10 cellular contexts compared by ENCODE assay signal in the genomic region with DNA sequence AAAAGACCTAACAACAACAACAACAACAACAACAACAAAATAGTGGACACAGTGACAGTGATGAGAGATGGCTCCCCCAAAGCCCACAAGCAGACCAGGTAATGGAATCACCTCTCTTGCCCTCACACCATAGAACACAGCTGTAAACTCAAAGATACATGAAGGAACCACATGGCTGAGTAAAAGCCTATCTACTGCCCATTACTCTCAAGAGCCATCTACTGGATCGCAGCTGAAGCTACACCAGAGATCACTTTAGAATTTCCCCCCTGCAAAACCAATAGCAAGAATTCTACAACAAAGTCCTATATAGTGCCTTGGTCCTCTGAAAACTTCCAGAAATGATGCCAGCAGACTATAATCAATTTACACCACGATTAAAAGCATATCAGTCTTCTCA.
DNase-seq lines count a peak whose midpoint lies in the region; TF ChIP-seq lines count a peak whose summit lies in the region.
"Had no signal": no experiment of that assay in that cellular context is flagged by ENCODE, and none has a peak within 500 bp of the region (broad histone marks: within the 10 kb centered on the region; RNA-seq: fewer than 3 reads in every experiment).

No MANE protein-coding gene starts in this region.

- BruUV-seq in mammary epithelial cell (replicated peaks; lab: Mats Ljungman, UMichigan) = no TSS peak

- dilution Hi-C loops in mammary epithelial cell (cut with HindIII; ENCODE audit: low sequenced_read_pairs) = no loop called here

- 64% methylated on average over 2 of the region's 2 CpGs for WGBS in mammary epithelial cell (ENCODE audit: low coverage, missing lambda C conversion rate)

- H3K4me2 ChIP-seq in mammary epithelial cell (ENCODE audit: insufficient read depth, low read depth, low read length) = no peak overlapping the region

- peak; percentile 64 for DNase-seq in NCI-H748 (lab: John Stamatoyannopoulos, UW; ENCODE audit: unreplicated experiment)
- no peak for DNase-seq in NCI-H748 treated with DMSO at 0.1 percent for 48 hours (lab: John Stamatoyannopoulos, UW)
- peak; percentile 34 for DNase-seq in NB4 (ENCODE audit: low read depth)
- peak; percentile 17 for DNase-seq in mammary epithelial cell
- peak; percentile 6 for DNase-seq in renal cortical epithelial cell (ENCODE audit: low read depth)
- DNase-seq in ascending aorta (ENCODE audit: low spot score in 2 of 2) = no peak
- DNase-seq in germinal center (ENCODE audit: low spot score) = no peak
- no peak for DNase-seq in GF-D8 (lab: John Stamatoyannopoulos, UW)
- DNase-seq: immature natural killer cell, nucleus accumbens had no signal

- in situ Hi-C loops in mammary epithelial cell (cut with MboI; ENCODE audit: low sequenced_read_pairs in 2 of 2) = loop anchor here in 1 of 2 donors (10.0 kb wide), 1 partner anchor 231 kb away; no protein-coding TSS in a partner anchor

- peak; percentile 59 for TF ChIP-seq CTCF in NB4 (IDR thresholded peaks at IDR 0.05; ENCODE audit: low read depth, low read length)
- TF ChIP-seq CTCF in mammary epithelial cell (conservative IDR thresholded peaks at IDR 0.05 in 1 of 2, IDR thresholded peaks at IDR 0.05 in 1 of 2; ENCODE audit: extremely low read depth in 1 of 2, insufficient read depth in 1 of 2, low read depth in 1 of 2, low read length in 2 of 2) = peak; percentile 6 to 56
- no peak for TF ChIP-seq CTCF in ascending aorta (IDR thresholded peaks at IDR 0.05)

- no peak for TF ChIP-seq POLR2A in NB4 (IDR thresholded peaks at IDR 0.05; ENCODE audit: extremely low read depth, insufficient read length)

- H2AFZ ChIP-seq in mammary epithelial cell (ENCODE audit: low read depth, low read length) = no peak overlapping the region

- intact Hi-C loops in mammary epithelial cell (cut with micrococcal nuclease) = loop anchor here (1.0 to 10.0 kb wide), 2 partner anchors 101 to 232 kb away; no protein-coding TSS in a partner anchor
- intact Hi-C loops in ascending aorta (cut with DNase I) = no loop called here

- H3K9ac ChIP-seq in mammary epithelial cell (ENCODE audit: insufficient read depth, low read length) = no peak overlapping the region

- H3K27me3 ChIP-seq in mammary epithelial cell (ENCODE audit: insufficient read depth, low read length) (no peaks in the 10 kb centered on the region), ascending aorta (no peaks in the 10 kb centered on the region)

- CTCF ChIA-PET in mammary epithelial cell (lab: Charles Lee; ENCODE audit: low non-redundant PET) = interaction anchor here (0.7 kb wide), 1 partner anchor 231 kb away, joined by 4 read pairs; no protein-coding TSS in a partner anchor

- no peaks in the 10 kb centered on the region for H4K20me1 ChIP-seq in mammary epithelial cell (ENCODE audit: insufficient read depth, low read length)

- no peaks in the 10 kb centered on the region for H3K79me2 ChIP-seq in mammary epithelial cell (ENCODE audit: insufficient read depth, low read length)

- H3K4me3 ChIP-seq in NB4 (ENCODE audit: low read depth, low read length) (no peak overlapping the region), mammary epithelial cell (replicated peaks in 1 of 3; ENCODE audit: insufficient read depth in 1 of 3, low read depth in 2 of 3, low read length in 3 of 3) (no peak overlapping the region), ascending aorta (no peak overlapping the region)

- H3K4me1 ChIP-seq in mammary epithelial cell (ENCODE audit: insufficient read depth, low read length) (no peaks in the 10 kb centered on the region), ascending aorta (no peaks in the 10 kb centered on the region)

- H3K27ac ChIP-seq in mammary epithelial cell (ENCODE audit: insufficient read depth, low read depth, low read length) (no peak overlapping the region), ascending aorta (no peak overlapping the region)

- H3K9me3 ChIP-seq in mammary epithelial cell (replicated peaks; ENCODE audit: insufficient read depth, low read length) = peaks cover 7% of the 10 kb centered on the region
- no peaks in the 10 kb centered on the region for H3K9me3 ChIP-seq in ascending aorta

- no peaks in the 10 kb centered on the region for H3K36me3 ChIP-seq in mammary epithelial cell (ENCODE audit: insufficient read depth, low read length)
- no peaks in the 10 kb centered on the region for H3K36me3 ChIP-seq in ascending aorta

Comparison
In these comparisons a context has a peak if more than half of its experiments do, and no peak if none do; other contexts are left out.
1. DNase-seq: peak in NCI-H748 (single experiment), NB4 (single experiment), mammary epithelial cell (single experiment) and renal cortical epithelial cell (single experiment); none in NCI-H748 treated with DMSO at 0.1 percent for 48 hours (single experiment), ascending aorta (0 of 2), germinal center (single experiment) and GF-D8 (single experiment).
2. CTCF ChIP-seq: peak in NB4 (single experiment) and mammary epithelial cell (2 of 2); none in ascending aorta (0 of 3).